6 cellular contexts compared by ENCODE assay signal in the genomic region with DNA sequence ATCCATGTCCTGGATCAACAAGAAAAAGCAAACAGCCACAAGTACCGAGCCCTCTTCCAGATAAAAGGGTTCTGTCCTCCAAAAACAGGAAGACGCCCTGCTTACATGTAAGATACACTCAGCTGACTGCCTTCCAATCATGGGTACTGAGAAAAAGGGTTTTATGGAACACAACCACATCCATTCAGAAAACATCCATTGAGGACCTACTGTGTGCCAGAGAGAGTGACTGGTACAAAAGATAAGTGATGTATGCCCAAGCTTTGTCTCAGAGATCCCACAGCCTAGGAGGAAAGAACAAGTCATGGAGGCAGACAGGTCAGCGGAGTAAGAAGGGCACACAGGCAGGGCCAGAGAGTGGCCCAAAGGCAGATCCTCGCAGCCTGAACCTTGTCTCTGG.
"Had no signal": no experiment of that assay in that cellular context is flagged by ENCODE, and none has a peak within 500 bp of the region (broad histone marks: within the 10 kb centered on the region; RNA-seq: fewer than 3 reads in every experiment).

No MANE protein-coding gene starts in this region.

- H3K4me1 Mint-ChIP-seq: IgD-negative memory B cell had no signal

- ATAC-seq: HepG2 had no signal

- H3K4me3 Mint-ChIP-seq: IgD-negative memory B cell had no signal

- DNase-seq: IMR-90, KBM-7 had no signal

- H3K36me3 Mint-ChIP-seq: IgD-negative memory B cell had no signal

- FAIRE-seq: HepG2, HTR-8/SVneo had no signal

- H3K27ac ChIP-seq: HL-60 had no signal

- H3K27ac Mint-ChIP-seq: IgD-negative memory B cell had no signal
